ENCODE assay signal across 10 cellular contexts in genomic region chrX:66043584-66043983, GRCh38. TPM values are rescaled to one million over a fixed set of nuclear protein-coding genes. Genes with fewer than 3 reads are reported as not detected.
"Had no signal": no experiment of that assay in that cellular context is flagged by ENCODE, and none has a peak within 500 bp of the region (broad histone marks: within the 10 kb centered on the region; RNA-seq: fewer than 3 reads in every experiment).

No MANE protein-coding gene starts in this region.

- H3K4me1 Mint-ChIP-seq: GM23338, H9 had no signal

- H3K4me2 ChIP-seq: GM23338 had no signal

- H2AFZ ChIP-seq: GM23338 had no signal

- H3K4me3 Mint-ChIP-seq: GM23338, H9, IgD-negative memory B cell had no signal

- H3K27ac ChIP-seq: HL-60 had no signal

- FAIRE-seq: H1, H54, HepG2 had no signal

- H3K4me3 ChIP-seq: GM23338 had no signal

- H3K9me3 Mint-ChIP-seq: GM23338, IgD-negative memory B cell had no signal

- H3K27ac Mint-ChIP-seq: GM23338, H9, IgD-negative memory B cell had no signal

- H3K36me3 Mint-ChIP-seq: IgD-negative memory B cell had no signal

- ATAC-seq: GM23338, HepG2 had no signal

- DNase-seq: H9, HCEC 1CT, KBM-7 had no signal

RNA-seq across cellular contexts. Expression of gene VSIG4, which starts 3.7 kb away (rescaled TPM):
- total RNA-seq: GM23338, H1, H9, HepG2, HT1080 had no signal
- polyA plus RNA-seq: GM23338, H1, HepG2, IgD-negative memory B cell had no signal
